28 cellular contexts compared by ENCODE assay signal in the genomic region with DNA sequence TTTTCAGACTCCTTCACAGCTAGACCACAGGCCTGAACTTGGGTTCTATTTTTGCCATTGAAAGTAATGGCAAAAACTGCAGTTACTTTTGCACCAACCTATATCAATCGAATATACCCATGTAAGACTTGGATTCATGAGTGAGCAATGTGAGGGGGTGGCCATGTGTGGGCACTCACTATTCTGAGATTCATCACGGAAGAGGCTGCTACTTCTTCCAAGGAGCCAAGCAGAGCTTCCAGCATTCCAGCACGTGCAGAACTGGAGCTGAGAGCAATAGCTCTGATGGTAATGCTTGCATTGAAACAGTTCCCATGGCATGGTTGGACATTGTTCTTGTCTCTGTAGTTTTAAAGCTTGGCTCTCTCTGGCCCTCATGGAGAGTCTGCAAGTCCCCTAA.
"Had no signal": no experiment of that assay in that cellular context is flagged by ENCODE, and none has a peak within 500 bp of the region (broad histone marks: within the 10 kb centered on the region; RNA-seq: fewer than 3 reads in every experiment).

No MANE protein-coding gene starts in this region.

- H3K27me3 ChIP-seq: adrenal gland, ascending aorta, body of pancreas, brain microvascular endothelial cell had no signal

- H3K4me1 ChIP-seq: adrenal gland, ascending aorta, body of pancreas, breast epithelium had no signal

- H3K4me3 ChIP-seq: adrenal gland, ascending aorta, body of pancreas, breast epithelium, cardiac muscle cell had no signal

- H3K9me3 ChIP-seq: adrenal gland, ascending aorta, body of pancreas, breast epithelium had no signal

- DNase-seq: activated effector memory CD4-positive, alpha-beta T cell treated with anti-CD3 and anti-CD28 coated beads, Interleukin-2, amount 50 U/mL, for 16 hours; activated effector memory CD4-positive, alpha-beta T cell treated with Interleukin-2 at 50 U/mL for 16 hours; activated gamma-delta T cell; activated gamma-delta T cell treated with Interleukin-2 at 50 U/mL for 16 hours; activated naive CD4-positive, alpha-beta T cell; activated naive CD4-positive, alpha-beta T cell treated with anti-CD3 and anti-CD28 coated beads for 36 hours; activated naive CD4-positive, alpha-beta T cell treated with anti-CD3 and anti-CD28 coated beads, Interleukin-2, amount 10 ng/mL, durations not matched to agents 7 days and 5 days; activated naive CD4-positive, alpha-beta T cell treated with anti-CD3 and anti-CD28 coated beads, Interleukin-2, amount 50 U/mL, for 16 hours; activated naive CD4-positive, alpha-beta T cell treated with Interleukin-2 at 50 U/mL for 16 hours; activated naive CD8-positive, alpha-beta T cell treated with anti-CD3 and anti-CD28 coated beads for 36 hours; activated naive CD8-positive, alpha-beta T cell treated with anti-CD3 and anti-CD28 coated beads, Interleukin-2, amount 10 ng/mL, durations not matched to agents 7 days and 5 days; activated naive CD8-positive, alpha-beta T cell treated with anti-CD3 and anti-CD28 coated beads, Interleukin-2, amount 50 U/mL, for 24 hours; activated T-cell treated with anti-CD3 and anti-CD28 coated beads for 4 hours; activated T-cell treated with anti-CD3 and anti-CD28 coated beads, Interleukin-2, amount 50 U/mL, for 1 hour; activated T-cell treated with anti-CD3 and anti-CD28 coated beads, Interleukin-2, amount 50 U/mL, for 24 hours; activated T-cell treated with anti-CD3 and anti-CD28 coated beads, Interleukin-2, amount 50 U/mL, for 4 hours; activated T-cell treated with anti-CD3 and anti-CD28 coated beads, Interleukin-2, amount 50 U/mL, for 48 hours; activated T-cell treated with anti-CD3 and anti-CD28 coated beads, Interleukin-2, amount 50 U/mL, for 72 hours; adrenal gland; amniotic stem cell; aorta; body of pancreas; brain microvascular endothelial cell; central memory CD4-positive, alpha-beta T cell; cerebellar nuclear complex had no signal

- H3K36me3 ChIP-seq: adrenal gland, ascending aorta, brain microvascular endothelial cell, breast epithelium, cardiac muscle cell had no signal

- H3K27ac ChIP-seq: adrenal gland, ascending aorta, body of pancreas, brain microvascular endothelial cell, breast epithelium, cardiac muscle cell had no signal
